ENCODE assay signal across 2 cellular contexts in genomic region chr17:39863918-39864746, GRCh38.
TF ChIP-seq lines count a peak whose summit lies in the region.

Gene IKZF3, minus strand, starts transcription at chr17:39864312. Its CDS starts 186 bp downstream, at chr17:39864126.

TF ChIP-seq in K562, 482 proteins besides CTCF, POLR2A, EP300 and RAD21 (continued from another document and continues in another):
- no peak for TF ChIP-seq ZBTB49 (CRISPR knock-in tag; IDR thresholded peaks at IDR 0.05; ENCODE audit: borderline replicate concordance)
- peak in 1 of 2 experiments; percentile 81; a peak in 2 of 4 replicates for TF ChIP-seq MAZ (CRISPR knock-in tag; conservative IDR thresholded peaks at IDR 0.05 in 1 of 2, IDR thresholded peaks at IDR 0.05 in 1 of 2)
- TF ChIP-seq RBM14 (IDR thresholded peaks at IDR 0.05; ENCODE audit: borderline replicate concordance, insufficient read depth, low read depth, low read length): no peak
- peak; percentile 61 for TF ChIP-seq CREB3L1 (IDR thresholded peaks at IDR 0.05; ENCODE audit: borderline replicate concordance, low read depth)
- TF ChIP-seq NRF1 (conservative IDR thresholded peaks at IDR 0.05 in 1 of 2, IDR thresholded peaks at IDR 0.05 in 1 of 2): peak; percentile 81 to 85
- no peak for TF ChIP-seq MXD1 (CRISPR knock-in tag; IDR thresholded peaks at IDR 0.05; ENCODE audit: borderline replicate concordance, poor library complexity, severe bottlenecking)
- no peak for TF ChIP-seq TFE3 (CRISPR knock-in tag; IDR thresholded peaks at IDR 0.05)
- peak in 1 of 2 experiments; percentile 45; a peak in 1 of 4 replicates for TF ChIP-seq ZNF639 (CRISPR knock-in tag; conservative IDR thresholded peaks at IDR 0.05 in 1 of 2, IDR thresholded peaks at IDR 0.05 in 1 of 2)
- peak; percentile 99 to 100 for TF ChIP-seq E2F6 (IDR thresholded peaks at IDR 0.05; ENCODE audit: borderline replicate concordance in 1 of 2, extremely low read depth in 1 of 2, insufficient read depth in 1 of 2, insufficient read length in 1 of 2, low read depth in 1 of 2, low read length in 1 of 2, poor library complexity in 1 of 2, severe bottlenecking in 1 of 2)
- 0 out of 2 replicates have a peak, but pooled peaks have one; percentile 39 for TF ChIP-seq ZNF395 (CRISPR knock-in tag; IDR thresholded peaks at IDR 0.05)
- no peak for TF ChIP-seq NCOA2 (IDR thresholded peaks at IDR 0.05; ENCODE audit: partially characterized antibody in 2 of 2)
- TF ChIP-seq KDM4B (IDR thresholded peaks at IDR 0.05; ENCODE audit: borderline replicate concordance in 2 of 2, low read depth in 1 of 2): 0 out of 4 replicates have a peak, but pooled peaks of 1 of the 2 experiments have one; percentile 34
- TF ChIP-seq ESRRA (IDR thresholded peaks at IDR 0.05; ENCODE audit: borderline replicate concordance, low read depth): peak; percentile 46; the same call in 1 of the 2 replicates
- no peak for TF ChIP-seq ZNF174 (CRISPR knock-in tag; IDR thresholded peaks at IDR 0.05)
- TF ChIP-seq MTA1 (IDR thresholded peaks at IDR 0.05; ENCODE audit: borderline replicate concordance): 0 out of 2 replicates have a peak, but pooled peaks have one; percentile 25

TF ChIP-seq in HepG2, 621 proteins besides CTCF, POLR2A, EP300 and RAD21 (continued from another document and continues in another):
- TF ChIP-seq PCBP2 (optimal IDR thresholded peaks at IDR 0.05; ENCODE audit: low read depth, low read length, poor library complexity, severe bottlenecking) (no peak), EEA1 (CRISPR knock-in tag; IDR thresholded peaks at IDR 0.05; ENCODE audit: borderline replicate concordance) (peak; percentile 95; the same call in 1 of the 2 replicates), ISL2 (CRISPR knock-in tag; IDR thresholded peaks at IDR 0.05) (peak; percentile 81), ZNF275 (CRISPR knock-in tag; IDR thresholded peaks at IDR 0.05; ENCODE audit: borderline replicate concordance) (peak; percentile 98; the same call in 1 of the 2 replicates), KDM5B (CRISPR knock-in tag; IDR thresholded peaks at IDR 0.05; ENCODE audit: borderline replicate concordance) (peak; percentile 99), TEAD2 (CRISPR knock-in tag; IDR thresholded peaks at IDR 0.05) (peak; percentile 75; the same call in 1 of the 2 replicates), ZNF761 (CRISPR knock-in tag; conservative IDR thresholded peaks at IDR 0.05) (peak; percentile 94; the same call in 1 of the 2 replicates), KAT7 (CRISPR knock-in tag; IDR thresholded peaks at IDR 0.05; ENCODE audit: borderline replicate concordance) (no peak; the same call in 1 of the 2 replicates), ZNF121 (CRISPR knock-in tag; IDR thresholded peaks at IDR 0.05) (no peak; the same call in 1 of the 2 replicates), ATF7 (IDR thresholded peaks at IDR 0.05) (no peak), ATF7 (CRISPR knock-in tag; IDR thresholded peaks at IDR 0.05) (peak; percentile 59; the same call in 1 of the 2 replicates), AHR (CRISPR knock-in tag; IDR thresholded peaks at IDR 0.05) (peak; percentile 93; the same call in 1 of the 2 replicates), MIER2 (CRISPR knock-in tag; IDR thresholded peaks at IDR 0.05) (0 out of 2 replicates have a peak, but pooled peaks have one; percentile 48), ZNF737 (CRISPR knock-in tag; IDR thresholded peaks at IDR 0.05; ENCODE audit: borderline replicate concordance) (no peak), MED1 (CRISPR knock-in tag; IDR thresholded peaks at IDR 0.05) (peak; percentile 86), ZSCAN5A (CRISPR knock-in tag; IDR thresholded peaks at IDR 0.05; ENCODE audit: borderline replicate concordance) (peak; percentile 96), ASH2L (IDR thresholded peaks at IDR 0.05; ENCODE audit: insufficient read length, low read depth, low read length) (no peak), GPBP1L1 (CRISPR knock-in tag; IDR thresholded peaks at IDR 0.05) (no peak), RAD51 (IDR thresholded peaks at IDR 0.05; ENCODE audit: borderline replicate concordance) (no peak), ZNF564 (CRISPR knock-in tag; IDR thresholded peaks at IDR 0.05) (peak; percentile 93), SPEN (CRISPR knock-in tag; IDR thresholded peaks at IDR 0.05; ENCODE audit: low read depth) (peak; percentile 85; the same call in 1 of the 2 replicates), ADNP (CRISPR knock-in tag; IDR thresholded peaks at IDR 0.05) (no peak), ZBTB34 (CRISPR knock-in tag; IDR thresholded peaks at IDR 0.05) (peak; percentile 83; the same call in 1 of the 2 replicates), SNAI1 (CRISPR knock-in tag; IDR thresholded peaks at IDR 0.05; ENCODE audit: borderline replicate concordance) (peak; percentile 86; the same call in 1 of the 2 replicates), ZNF34 (CRISPR knock-in tag; IDR thresholded peaks at IDR 0.05; ENCODE audit: borderline replicate concordance) (no peak), NCOA2 (CRISPR knock-in tag; IDR thresholded peaks at IDR 0.05) (peak; percentile 63), ZNF646 (CRISPR knock-in tag; IDR thresholded peaks at IDR 0.05) (0 out of 2 replicates have a peak, but pooled peaks have one; percentile 37), NAIF1 (CRISPR knock-in tag; IDR thresholded peaks at IDR 0.05; ENCODE audit: borderline replicate concordance) (peak; percentile 68; the same call in 1 of the 2 replicates), SP140L (CRISPR knock-in tag; IDR thresholded peaks at IDR 0.05; ENCODE audit: borderline replicate concordance) (peak; percentile 95; the same call in 1 of the 2 replicates), AFF4 (CRISPR knock-in tag; IDR thresholded peaks at IDR 0.05) (0 out of 2 replicates have a peak, but pooled peaks have one; percentile 61), HES4 (CRISPR knock-in tag; IDR thresholded peaks at IDR 0.05; ENCODE audit: borderline replicate concordance) (peak; percentile 95), PBX2 (CRISPR knock-in tag; IDR thresholded peaks at IDR 0.05) (no peak), MTF1 (CRISPR knock-in tag; IDR thresholded peaks at IDR 0.05) (peak; percentile 91), MEIS2 (CRISPR knock-in tag; IDR thresholded peaks at IDR 0.05) (peak; percentile 99), SRY (CRISPR knock-in tag; IDR thresholded peaks at IDR 0.05) (peak; percentile 99), NCOR1 (IDR thresholded peaks at IDR 0.05; ENCODE audit: borderline replicate concordance, low read length) (no peak), CCDC6 (CRISPR knock-in tag; IDR thresholded peaks at IDR 0.05) (peak; percentile 99)
